Comparison of ENCODE assay signal across 8 cellular contexts in genomic region chr12:104137175-104137901, GRCh38. TPM values are rescaled to one million over a fixed set of nuclear protein-coding genes. Genes with fewer than 3 reads are reported as not detected.
DNase-seq lines count a peak whose midpoint lies in the region; ATAC-seq and TF ChIP-seq lines count a peak whose summit lies in the region.

No MANE protein-coding gene starts in this region.

- DNase-seq in NCI-H2107 (lab: John Stamatoyannopoulos, UW) (peak; percentile 29), NCI-H2107 treated with DMSO at 0.1 percent for 48 hours (lab: John Stamatoyannopoulos, UW; ENCODE audit: unreplicated experiment) (no peak), NCI-H748 (lab: John Stamatoyannopoulos, UW; ENCODE audit: unreplicated experiment) (peak; percentile 62), endothelial cell (ENCODE audit: low spot score) (peak; percentile 48), mesothelial cell of epicardium (ENCODE audit: low spot score in 2 of 2, unreplicated experiment in 2 of 2) (peak; percentile 41 to 63)
- DNase-seq in activated CD8-positive, alpha-beta memory T cell treated with anti-CD3 and anti-CD28 coated beads, Interleukin-2, amount 50 U/mL, for 4 hours: peak; percentile 47
- peak; percentile 9 to 16 for DNase-seq in stimulated activated CD8-positive, alpha-beta memory T cell treated with anti-CD3 and anti-CD28 coated beads, Interleukin-2, amount 100 ng/mL, for 1 hour (ENCODE audit: low read depth in 2 of 2)

- H3K4me3 Mint-ChIP-seq in endothelial cell (ENCODE audit: unreplicated experiment): peak overlapping the region; percentile 93
- H3K4me3 Mint-ChIP-seq in mesothelial cell of epicardium: peak overlapping the region; percentile 84

- H3K27ac Mint-ChIP-seq in endothelial cell (ENCODE audit: unreplicated experiment) (peak overlapping the region; percentile 77), mesothelial cell of epicardium (peak overlapping the region; percentile 93)

- H3K4me1 Mint-ChIP-seq in endothelial cell (ENCODE audit: unreplicated experiment) (peaks cover 18% of the 10 kb centered on the region), mesothelial cell of epicardium (peaks cover 26% of the 10 kb centered on the region)

- H3K36me3 Mint-ChIP-seq in endothelial cell (ENCODE audit: low read depth, unreplicated experiment) (peaks cover 3% of the 10 kb centered on the region), mesothelial cell of epicardium (no peaks in the 10 kb centered on the region)

- TF ChIP-seq CTCF in endothelial cell (IDR thresholded peaks at IDR 0.05; ENCODE audit: unreplicated experiment) (no peak), mesothelial cell of epicardium (IDR thresholded peaks at IDR 0.05; ENCODE audit: unreplicated experiment) (no peak)

- peaks cover 12% of the 10 kb centered on the region for H3K27me3 Mint-ChIP-seq in endothelial cell (ENCODE audit: unreplicated experiment)
- no peaks in the 10 kb centered on the region for H3K27me3 Mint-ChIP-seq in mesothelial cell of epicardium (ENCODE audit: low read depth)

- peak; percentile 34 for ATAC-seq in HG02870 (IDR thresholded peaks at IDR 0.05; ENCODE audit: unreplicated experiment)

- H3K9me3 Mint-ChIP-seq in endothelial cell (ENCODE audit: unreplicated experiment) (no peaks in the 10 kb centered on the region), mesothelial cell of epicardium (no peaks in the 10 kb centered on the region)

RNA-seq across cellular contexts. Expression of gene NFYB, which starts 0.7 kb away (rescaled TPM):
- 19.7 TPM for total RNA-seq in endothelial cell (ENCODE audit: unreplicated experiment)
- total RNA-seq in mesothelial cell of epicardium: 36.0 to 40.2 TPM (median 36.7 TPM) in 3 replicates
